Comparison of ENCODE assay signal across 20 cellular contexts in genomic region chr5:68377733-68378132, GRCh38.
DNase-seq lines count a peak whose midpoint lies in the region; ATAC-seq, FAIRE-seq and TF ChIP-seq lines count a peak whose summit lies in the region.
"Had no signal": no experiment of that assay in that cellular context is flagged by ENCODE, and none has a peak within 500 bp of the region (broad histone marks: within the 10 kb centered on the region; RNA-seq: fewer than 3 reads in every experiment).

No MANE protein-coding gene starts in this region.

- no peak overlapping the region for H3K9ac ChIP-seq in keratinocyte (ENCODE audit: control insufficient read depth, extremely low read depth, insufficient read depth, low read length)

- no peaks in the 10 kb centered on the region for H3K9me1 ChIP-seq in keratinocyte (ENCODE audit: control insufficient read depth, extremely low read depth, insufficient read depth, low read length)

- intact Hi-C loops in CD4-positive, alpha-beta memory T cell (cut with micrococcal nuclease), result no loop called here

- H3K79me2 ChIP-seq in keratinocyte (ENCODE audit: control insufficient read depth, insufficient read depth, low read length), result no peaks in the 10 kb centered on the region

- no peaks in the 10 kb centered on the region for H3K9me3 ChIP-seq in CD4-positive, alpha-beta memory T cell (ENCODE audit: control insufficient read depth in 1 of 2, low read length in 2 of 2)
- no peaks in the 10 kb centered on the region for H3K9me3 ChIP-seq in keratinocyte (ENCODE audit: control insufficient read depth, low read depth, low read length)
- H3K9me3 ChIP-seq: body of pancreas, right lobe of liver, testis had no signal

- POLR2A ChIA-PET in CD4-positive, alpha-beta memory T cell (lab: Charles Lee; ENCODE audit: partially characterized antibody), result interaction anchor here (1.5 to 2.0 kb wide), 3 partner anchors 47 to 97 kb away, joined by 3 to 8 read pairs (median 4); no protein-coding TSS in a partner anchor

- H3K36me3 Mint-ChIP-seq in CD4-positive, alpha-beta memory T cell, result no peaks in the 10 kb centered on the region
- no peaks in the 10 kb centered on the region for H3K36me3 Mint-ChIP-seq in stimulated activated effector memory CD8-positive, alpha-beta T cell treated with anti-CD3 and anti-CD28 coated beads, Interleukin-12 subunit alpha, Interleukin-12 subunit beta, amount 100 ng/mL, for 72 hours

- peak overlapping the region in 4 of 7 donors; percentile 29 to 84 (median 61) for H3K27ac Mint-ChIP-seq in CD4-positive, alpha-beta memory T cell
- H3K27ac Mint-ChIP-seq in stimulated activated effector memory CD8-positive, alpha-beta T cell treated with anti-CD3 and anti-CD28 coated beads, Interleukin-12 subunit alpha, Interleukin-12 subunit beta, amount 100 ng/mL, for 72 hours, result no peak overlapping the region
- H3K27ac Mint-ChIP-seq: activated naive CD8-positive, alpha-beta T cell had no signal

- DNase-seq in CD4-positive, alpha-beta memory T cell, result no peak
- DNase-seq in keratinocyte (ENCODE audit: low read depth, low spot score), result no peak
- no peak for DNase-seq in HCEC 1CT
- no peak for DNase-seq in HTR-8/SVneo (ENCODE audit: insufficient read length, low spot score)
- DNase-seq in NCI-H524 treated with DMSO at 0.1 percent for 48 hours (lab: John Stamatoyannopoulos, UW), result no peak
- no peak for DNase-seq in stimulated activated effector memory CD8-positive, alpha-beta T cell treated with anti-CD3 and anti-CD28 coated beads, Interleukin-12 subunit alpha, Interleukin-12 subunit beta, amount 100 ng/mL, for 72 hours (ENCODE audit: low spot score in 2 of 2)
- DNase-seq: activated CD4-positive, alpha-beta T cell treated with anti-CD3 and anti-CD28 coated beads, Interleukin-2, amount 50 U/mL, for 4 hours; activated T-cell treated with anti-CD3 and anti-CD28 coated beads, Interleukin-2, amount 50 U/mL, for 4 hours; body of pancreas; NCI-H1105; NCI-H2081 treated with DMSO at 0.1 percent for 48 hours; NCI-H524; occipital lobe; right lobe of liver; SW 1271; testis had no signal

- H4K20me1 ChIP-seq in keratinocyte (ENCODE audit: control insufficient read depth, extremely low read depth, insufficient read depth, low read length), result no peaks in the 10 kb centered on the region

- FAIRE-seq in keratinocyte (lab: Jason Lieb, UNC) (no peak), HTR-8/SVneo (lab: Jason Lieb, UNC) (no peak)
- FAIRE-seq: colon had no signal

- peaks cover 0 to 4% (median 0%) of the 10 kb centered on the region in 8 donors for H3K9me3 Mint-ChIP-seq in CD4-positive, alpha-beta memory T cell
- peaks cover 2% of the 10 kb centered on the region for H3K9me3 Mint-ChIP-seq in stimulated activated effector memory CD8-positive, alpha-beta T cell treated with anti-CD3 and anti-CD28 coated beads, Interleukin-12 subunit alpha, Interleukin-12 subunit beta, amount 100 ng/mL, for 72 hours
- H3K9me3 Mint-ChIP-seq: activated T-cell treated with anti-CD3 and anti-CD28 coated beads, Interleukin-2, amount 50 U/mL, for 4 hours had no signal

- peak overlapping the region in 7 of 8 donors; percentile 40 to 71 (median 46) for H3K4me3 Mint-ChIP-seq in CD4-positive, alpha-beta memory T cell
- H3K4me3 Mint-ChIP-seq in stimulated activated effector memory CD8-positive, alpha-beta T cell treated with anti-CD3 and anti-CD28 coated beads, Interleukin-12 subunit alpha, Interleukin-12 subunit beta, amount 100 ng/mL, for 72 hours, result no peak overlapping the region
- H3K4me3 Mint-ChIP-seq: activated naive CD8-positive, alpha-beta T cell; activated T-cell treated with anti-CD3 and anti-CD28 coated beads, Interleukin-2, amount 50 U/mL, for 4 hours had no signal

- dilution Hi-C loops in keratinocyte (cut with MboI; ENCODE audit: extremely low pct_ligation_motif_present, low sequenced_read_pairs), result no loop called here

- no peak for TF ChIP-seq CTCF in keratinocyte (optimal IDR thresholded peaks at IDR 0.05 in 1 of 3, IDR thresholded peaks at IDR 0.05 in 1 of 3, conservative IDR thresholded peaks at IDR 0.05 in 1 of 3; ENCODE audit: extremely low read depth in 1 of 3, insufficient read depth in 2 of 3, low read length in 3 of 3)

- H3K4me1 Mint-ChIP-seq in CD4-positive, alpha-beta memory T cell, result peaks cover 30 to 59% (median 47%) of the 10 kb centered on the region in 4 donors
- H3K4me1 Mint-ChIP-seq in stimulated activated effector memory CD8-positive, alpha-beta T cell treated with anti-CD3 and anti-CD28 coated beads, Interleukin-12 subunit alpha, Interleukin-12 subunit beta, amount 100 ng/mL, for 72 hours, result peaks cover 40% of the 10 kb centered on the region

- H3K4me2 ChIP-seq in keratinocyte (ENCODE audit: control insufficient read depth, extremely low read depth, insufficient read depth, low read depth, low read length), result no peak overlapping the region

- ATAC-seq in GM18907 (IDR thresholded peaks at IDR 0.05; ENCODE audit: unreplicated experiment) (peak; percentile 37), HG03565 (IDR thresholded peaks at IDR 0.05; ENCODE audit: unreplicated experiment) (peak; percentile 50)
- no peak for ATAC-seq in stimulated activated effector memory CD8-positive, alpha-beta T cell treated with anti-CD3 and anti-CD28 coated beads, Interleukin-12 subunit alpha, Interleukin-12 subunit beta, amount 100 ng/mL, for 72 hours
- ATAC-seq: activated T-cell treated with anti-CD3 and anti-CD28 coated beads, Interleukin-2, amount 50 U/mL, for 4 hours; body of pancreas had no signal

- no peak overlapping the region for H3K27ac ChIP-seq in CD4-positive, alpha-beta memory T cell (ENCODE audit: low read depth, low read length)
- H3K27ac ChIP-seq in keratinocyte (ENCODE audit: control insufficient read depth, insufficient read depth, low read length), result no peak overlapping the region
- H3K27ac ChIP-seq: body of pancreas, right lobe of liver, testis had no signal

- no peak overlapping the region for H3K4me3 ChIP-seq in CD4-positive, alpha-beta memory T cell (ENCODE audit: low read length in 2 of 2)
- no peak overlapping the region for H3K4me3 ChIP-seq in keratinocyte (ENCODE audit: control insufficient read depth in 2 of 3, extremely low read depth in 1 of 3, insufficient read depth in 2 of 3, low read depth in 1 of 3, low read length in 3 of 3)
- H3K4me3 ChIP-seq: body of pancreas, right lobe of liver, testis had no signal

- H3K36me3 ChIP-seq in CD4-positive, alpha-beta memory T cell (ENCODE audit: insufficient read depth, low read length), result no peaks in the 10 kb centered on the region
- no peaks in the 10 kb centered on the region for H3K36me3 ChIP-seq in keratinocyte (ENCODE audit: control insufficient read depth in 2 of 2, extremely low read depth in 1 of 2, insufficient read depth in 2 of 2, low read length in 2 of 2)
- H3K36me3 ChIP-seq: right lobe of liver had no signal

- peaks cover 52% of the 10 kb centered on the region for H3K4me1 ChIP-seq in CD4-positive, alpha-beta memory T cell (ENCODE audit: insufficient read depth, low read length)
- peaks cover 17% of the 10 kb centered on the region for H3K4me1 ChIP-seq in keratinocyte (ENCODE audit: control insufficient read depth, extremely low read depth, insufficient read depth, low read length)
- H3K4me1 ChIP-seq: right lobe of liver, testis had no signal

- no peaks in the 10 kb centered on the region for H3K27me3 Mint-ChIP-seq in CD4-positive, alpha-beta memory T cell
- H3K27me3 Mint-ChIP-seq: activated naive CD8-positive, alpha-beta T cell had no signal

- peak overlapping the region; percentile 8 for H2AFZ ChIP-seq in keratinocyte (ENCODE audit: control insufficient read depth, low read length)

- no peaks in the 10 kb centered on the region for H3K27me3 ChIP-seq in CD4-positive, alpha-beta memory T cell (ENCODE audit: insufficient read depth, low read length)
- H3K27me3 ChIP-seq in keratinocyte (ENCODE audit: control insufficient read depth, extremely low read depth, insufficient read depth, low read length), result no peaks in the 10 kb centered on the region
- H3K27me3 ChIP-seq: body of pancreas, right lobe of liver, testis had no signal

- CTCF ChIA-PET in CD4-positive, alpha-beta memory T cell (lab: Charles Lee; ENCODE audit: partially characterized antibody), result interaction anchor here (1.5 to 2.8 kb wide), 4 partner anchors 8 to 91 kb away, joined by 5 to 13 read pairs (median 6); no protein-coding TSS in a partner anchor
